ENCODE assay signal across 32 cellular contexts in genomic region chr1:223006794-223007193, GRCh38.
DNase-seq lines count a peak whose midpoint lies in the region; TF ChIP-seq lines count a peak whose summit lies in the region.
"Had no signal": no experiment of that assay in that cellular context is flagged by ENCODE, and none has a peak within 500 bp of the region (broad histone marks: within the 10 kb centered on the region; RNA-seq: fewer than 3 reads in every experiment).

No MANE protein-coding gene starts in this region.

- peak; percentile 71 for DNase-seq in NCI-H2171 treated with DMSO at 0.1 percent for 48 hours (lab: John Stamatoyannopoulos, UW)
- DNase-seq in tibial artery: no peak
- no peak for DNase-seq in T-helper 1 cell
- no peak for DNase-seq in RPMI8226
- no peak for DNase-seq in pons (ENCODE audit: low spot score)
- DNase-seq: activated CD4-positive, alpha-beta T cell treated with anti-CD3 and anti-CD28 coated beads for 36 hours; amniotic stem cell; C1 segment of cervical spinal cord; cerebellar nuclear complex; COR-L47; DMS53; esophagus squamous epithelium; foreskin keratinocyte; HCEC 1CT; heart left ventricle; islet precursor cell; lower lobe of right lung; midbrain; naive thymus-derived CD8-positive, alpha-beta T cell; NCI-H1048; NCI-H526; ovary; SHP77 treated with DMSO at 0.1 percent for 48 hours; stimulated activated CD8-positive, alpha-beta memory T cell treated with anti-CD3 and anti-CD28 coated beads, Interleukin-4, amount 100 ng/mL, for 48 hours; stimulated activated naive CD8-positive, alpha-beta T cell treated with anti-CD3 and anti-CD28 coated beads, Interleukin-15, amount 100 ng/mL, for 72 hours; SW 1271; T-helper 9 cell; transverse colon had no signal

- peak overlapping the region; percentile 77 for H3K4me3 ChIP-seq in endocrine pancreas (ENCODE audit: control insufficient read depth, insufficient read depth, low read length)
- peak overlapping the region; percentile 19 for H3K4me3 ChIP-seq in neural cell (ENCODE audit: low read length)
- no peak overlapping the region for H3K4me3 ChIP-seq in tibial artery
- H3K4me3 ChIP-seq: esophagus squamous epithelium, heart left ventricle, lower lobe of right lung, ovary, right atrium auricular region, transverse colon had no signal

- TF ChIP-seq RAD21 in neural cell (conservative IDR thresholded peaks at IDR 0.05): no peak

- H3K9ac ChIP-seq in endocrine pancreas (ENCODE audit: control insufficient read depth, insufficient read depth, low read length): no peak overlapping the region
- H3K9ac ChIP-seq in neural cell (ENCODE audit: low read length): peak overlapping the region; percentile 28

- H3K36me3 ChIP-seq in endocrine pancreas (ENCODE audit: control insufficient read depth, insufficient read depth, low read length) (no peaks in the 10 kb centered on the region), neural cell (ENCODE audit: insufficient read depth, low read length) (peaks cover 7% of the 10 kb centered on the region), tibial artery (peaks cover 26 to 31% (median 30%) of the 10 kb centered on the region in 3 donors)
- H3K36me3 ChIP-seq: ovary had no signal

- no peaks in the 10 kb centered on the region for H3K9me2 ChIP-seq in neural cell (ENCODE audit: insufficient read depth, low read length)

- no peaks in the 10 kb centered on the region for H3K9me3 ChIP-seq in endocrine pancreas (ENCODE audit: control insufficient read depth, low read length)
- no peaks in the 10 kb centered on the region for H3K9me3 ChIP-seq in neural cell (ENCODE audit: low read length)
- H3K9me3 ChIP-seq in tibial artery: no peaks in the 10 kb centered on the region
- H3K9me3 ChIP-seq: esophagus squamous epithelium, heart left ventricle, lower lobe of right lung, ovary, right atrium auricular region, transverse colon had no signal

- H3K27ac ChIP-seq in neural cell (ENCODE audit: low read length) (peak overlapping the region; percentile 72), tibial artery (peak overlapping the region; percentile 49 to 57)
- H3K27ac ChIP-seq: brain microvascular endothelial cell, esophagus squamous epithelium, foreskin keratinocyte, lower lobe of right lung, ovary, right atrium auricular region had no signal

- no peaks in the 10 kb centered on the region for H3K4me1 ChIP-seq in endocrine pancreas (ENCODE audit: control insufficient read depth, insufficient read depth, low read length)
- peaks cover 0 to 39% (median 9%) of the 10 kb centered on the region in 4 donors for H3K4me1 ChIP-seq in tibial artery
- H3K4me1 ChIP-seq: foreskin keratinocyte, lower lobe of right lung had no signal

- H3K4me2 ChIP-seq in neural cell (ENCODE audit: low read length): no peak overlapping the region

- no peaks in the 10 kb centered on the region for H3K79me2 ChIP-seq in neural cell (replicated peaks; ENCODE audit: insufficient read depth, low read length)

- no peaks in the 10 kb centered on the region for H3F3A ChIP-seq in neural cell (ENCODE audit: insufficient read depth, low read length, poor library complexity, severe bottlenecking)

- no peaks in the 10 kb centered on the region for H3K27me3 ChIP-seq in endocrine pancreas (ENCODE audit: control insufficient read depth, insufficient read depth, low read length)
- H3K27me3 ChIP-seq in neural cell (ENCODE audit: insufficient read depth, low read depth, low read length): no peaks in the 10 kb centered on the region
- H3K27me3 ChIP-seq in tibial artery: no peaks in the 10 kb centered on the region
- H3K27me3 ChIP-seq: brain microvascular endothelial cell, esophagus squamous epithelium, heart left ventricle, ovary, right atrium auricular region, transverse colon had no signal

- intact Hi-C loops in tibial artery (cut with DNase I; ENCODE audit: low total_unique reads): no loop called here

- no peaks in the 10 kb centered on the region for H4K20me1 ChIP-seq in neural cell (ENCODE audit: insufficient read depth)

- TF ChIP-seq CTCF in neural cell (IDR thresholded peaks at IDR 0.05; ENCODE audit: poor library complexity, severe bottlenecking) (peak; percentile 18), tibial artery (IDR thresholded peaks at IDR 0.05) (no peak)

- no peak overlapping the region for H2AFZ ChIP-seq in neural cell (ENCODE audit: low read depth, low read length)

- peak; percentile 87 for TF ChIP-seq EP300 in neural cell (conservative IDR thresholded peaks at IDR 0.05; ENCODE audit: poor library complexity, severe bottlenecking)

TF ChIP-seq in neural cell, 6 proteins besides CTCF, POLR2A, EP300 and RAD21:
- TF ChIP-seq POLR2AphosphoS5 (IDR thresholded peaks at IDR 0.05) (peak; percentile 75), EZH2 (IDR thresholded peaks at IDR 0.05; ENCODE audit: borderline replicate concordance, insufficient read depth, low read length, poor library complexity, severe bottlenecking) (no peak), TAF1 (IDR thresholded peaks at IDR 0.05; ENCODE audit: low read depth) (no peak), REST (IDR thresholded peaks at IDR 0.05; ENCODE audit: borderline replicate concordance) (peak; percentile 51), MXI1 (conservative IDR thresholded peaks at IDR 0.05; ENCODE audit: poor library complexity, severe bottlenecking) (no peak)
TF ChIP-seq in neural cell: peak in this region for 2.

Comparison
In these comparisons a context has a peak if more than half of its experiments do, and no peak if none do; other contexts are left out.
1. H3K4me3 ChIP-seq: peak in endocrine pancreas (single experiment) and neural cell (single experiment); none in tibial artery (0 of 2).